ENCODE assay signal across 21 cellular contexts in the genomic region with DNA sequence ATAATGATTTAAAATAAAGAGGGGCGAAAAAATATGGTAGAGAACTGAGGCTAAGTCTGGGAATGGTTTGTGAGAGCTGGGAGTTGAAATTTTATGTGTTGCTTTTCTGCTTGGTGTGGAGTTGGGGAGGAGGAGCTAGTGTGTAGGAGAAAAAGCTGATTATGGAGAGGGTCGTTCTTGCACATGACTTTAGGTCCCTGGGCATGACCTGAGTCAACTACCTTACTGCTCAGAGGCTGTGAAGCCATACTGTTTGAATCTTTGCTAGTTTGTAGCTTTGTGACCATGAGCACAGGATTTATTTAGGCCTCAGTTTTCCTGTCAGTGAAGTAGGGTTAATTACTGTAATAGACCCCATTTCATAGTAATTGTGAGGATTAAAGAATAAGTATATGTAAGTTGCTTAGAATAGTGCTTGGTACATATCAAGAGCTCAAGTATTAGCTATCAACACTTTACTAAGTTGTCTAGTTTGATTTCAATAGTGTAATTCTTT.
DNase-seq lines count a peak whose midpoint lies in the region; ATAC-seq, FAIRE-seq and TF ChIP-seq lines count a peak whose summit lies in the region.
"Had no signal": no experiment of that assay in that cellular context is flagged by ENCODE, and none has a peak within 500 bp of the region (broad histone marks: within the 10 kb centered on the region; RNA-seq: fewer than 3 reads in every experiment).

No MANE protein-coding gene starts in this region.

- H2BK20ac ChIP-seq in H1 (ENCODE audit: low read length) = no peak overlapping the region

- H3K4ac ChIP-seq in H1 (replicated peaks; ENCODE audit: insufficient read length, low read depth, low read length) = no peak overlapping the region
- H3K4ac ChIP-seq in mesendoderm (ENCODE audit: low read depth, low read length) = no peak overlapping the region

- H3K27ac Mint-ChIP-seq in CD4-positive, alpha-beta memory T cell = peak overlapping the region in 6 of 7 donors; percentile 7 to 78 (median 52)
- H3K27ac Mint-ChIP-seq: T-helper 2 cell treated with Interferon-gamma antibody and Interleukin-4, amounts not matched to agents 5 μg/mL and 100 μg/mL, for 36 hours had no signal

- H2AK5ac ChIP-seq in H1 (ENCODE audit: low read depth, low read length) (no peak overlapping the region; the same call in 1 of the 2 replicates), mesendoderm (ENCODE audit: low read length) (no peak overlapping the region)

- H3K4me1 ChIP-seq in CD4-positive, alpha-beta memory T cell (ENCODE audit: insufficient read depth, low read length) = peaks cover 40% of the 10 kb centered on the region
- H3K4me1 ChIP-seq in HUES48 (ENCODE audit: control insufficient read depth, insufficient read depth, low read length) (peaks cover 22% of the 10 kb centered on the region), H1 (replicated peaks in 1 of 4; ENCODE audit: control insufficient read depth in 3 of 4, insufficient read depth in 4 of 4, low read length in 3 of 4) (peaks cover 0 to 3% (median 2%) of the 10 kb centered on the region in 4 experiments; a peak in 1 of 7 replicates), mesendoderm (ENCODE audit: control insufficient read depth, low read depth, low read length) (no peaks in the 10 kb centered on the region)

- no peak for TF ChIP-seq EP300 in H1 (IDR thresholded peaks at IDR 0.05; ENCODE audit: borderline replicate concordance in 1 of 2, low read depth in 2 of 2, low read length in 2 of 2)

- ATAC-seq in HG03045 (IDR thresholded peaks at IDR 0.05; ENCODE audit: unreplicated experiment) (no peak), GM18517 (IDR thresholded peaks at IDR 0.05; ENCODE audit: unreplicated experiment) (no peak)
- ATAC-seq: heart right ventricle, left colon had no signal

- no peaks in the 10 kb centered on the region for H3K27me3 ChIP-seq in CD4-positive, alpha-beta memory T cell (ENCODE audit: insufficient read depth, low read length)
- no peaks in the 10 kb centered on the region for H3K27me3 ChIP-seq in HUES48 (ENCODE audit: control insufficient read depth, insufficient read depth, low read length)
- H3K27me3 ChIP-seq in H1 (replicated peaks in 1 of 4; ENCODE audit: control insufficient read depth in 3 of 4, extremely low read depth in 1 of 4, insufficient read depth in 3 of 4, low read length in 3 of 4) = no peaks in the 10 kb centered on the region
- H3K27me3 ChIP-seq in mesendoderm (ENCODE audit: insufficient read depth, low read length, poor library complexity) = no peaks in the 10 kb centered on the region
- H3K27me3 ChIP-seq: heart right ventricle, sigmoid colon had no signal

- POLR2A ChIA-PET in CD4-positive, alpha-beta memory T cell (lab: Charles Lee; ENCODE audit: partially characterized antibody) = no interaction called here
- POLR2A ChIA-PET in H1 (lab: Charles Lee; ENCODE audit: partially characterized antibody) = interaction anchor here (0.7 to 2.8 kb wide), 8 partner anchors 13 to 79 kb away, joined by 3 to 11 read pairs (median 4); partner anchors contain the start of gene KDM6A

- CTCF ChIA-PET in CD4-positive, alpha-beta memory T cell (lab: Charles Lee; ENCODE audit: partially characterized antibody) = no interaction called here
- CTCF ChIA-PET in H1 (lab: Charles Lee; ENCODE audit: partially characterized antibody) = no interaction called here

- H3K79me1 ChIP-seq in H1 (ENCODE audit: low read depth, low read length) = no peaks in the 10 kb centered on the region
- H3K79me1 ChIP-seq in mesendoderm (ENCODE audit: low read length) = no peaks in the 10 kb centered on the region

- no peak overlapping the region for H3K27ac ChIP-seq in CD4-positive, alpha-beta memory T cell (ENCODE audit: low read depth, low read length)
- H3K27ac ChIP-seq in HUES48 (ENCODE audit: low read depth, low read length) (peak overlapping the region; percentile 92), H1 (ENCODE audit: low read depth, low read length) (peak overlapping the region; percentile 89), mesendoderm (ENCODE audit: low read depth, low read length) (no peak overlapping the region)
- H3K27ac ChIP-seq: sigmoid colon had no signal

- H3K79me2 ChIP-seq in H1 (ENCODE audit: control insufficient read depth in 1 of 2, insufficient read depth in 2 of 2, low read length in 2 of 2) (peaks cover 27 to 94% of the 10 kb centered on the region in 2 experiments), mesendoderm (ENCODE audit: control insufficient read depth, insufficient read depth, low read length) (peaks cover 49% of the 10 kb centered on the region)

- H2BK5ac ChIP-seq in H1 (ENCODE audit: low read depth, low read length) (peak overlapping the region; percentile 55; the same call in 1 of the 2 replicates), mesendoderm (ENCODE audit: low read length) (peak overlapping the region; percentile 45)

- H3K4me3 Mint-ChIP-seq in CD4-positive, alpha-beta memory T cell = peak overlapping the region in 3 of 8 donors; percentile 21 to 54 (median 33)
- H3K4me3 Mint-ChIP-seq: T-helper 2 cell treated with Interferon-gamma antibody and Interleukin-4, amounts not matched to agents 5 μg/mL and 100 μg/mL, for 36 hours had no signal

- no peaks in the 10 kb centered on the region for H3K36me3 Mint-ChIP-seq in CD4-positive, alpha-beta memory T cell

- H3K9ac ChIP-seq in HUES48 (ENCODE audit: low read depth, low read length) (peak overlapping the region; percentile 98), H1 (replicated peaks in 1 of 4; ENCODE audit: extremely low read depth in 1 of 4, low read depth in 3 of 4, low read length in 3 of 4) (peak overlapping the region; percentile 56 to 94 (median 76)), mesendoderm (ENCODE audit: low read length) (peak overlapping the region; percentile 74)

- H4K91ac ChIP-seq in H1 (replicated peaks; ENCODE audit: insufficient read length, low read length) = peak overlapping the region; percentile 65

- no peaks in the 10 kb centered on the region for H3K9me3 ChIP-seq in CD4-positive, alpha-beta memory T cell (ENCODE audit: control insufficient read depth in 1 of 2, low read length in 2 of 2)
- H3K9me3 ChIP-seq in HUES48 (ENCODE audit: control insufficient read depth, insufficient read depth, low read length) (peaks cover 9% of the 10 kb centered on the region), H1 (ENCODE audit: insufficient read depth in 2 of 2, low read depth in 1 of 2, low read length in 1 of 2) (no peaks in the 10 kb centered on the region)
- H3K9me3 ChIP-seq: sigmoid colon had no signal

- TF ChIP-seq CTCF in H1 (IDR thresholded peaks at IDR 0.05; ENCODE audit: control extremely low read depth in 1 of 3, insufficient read depth in 1 of 3, low read depth in 1 of 3, low read length in 3 of 3) (no peak), D721Med (IDR thresholded peaks at IDR 0.05; ENCODE audit: insufficient read depth, missing control alignments) (no peak)

- H3K4me2 ChIP-seq in H1 (ENCODE audit: insufficient read depth in 1 of 2, low read depth in 2 of 2, low read length in 2 of 2) (peak overlapping the region; percentile 62 to 74), mesendoderm (ENCODE audit: low read length) (peak overlapping the region; percentile 31)

- H3K27me3 Mint-ChIP-seq in CD4-positive, alpha-beta memory T cell = no peaks in the 10 kb centered on the region
- H3K27me3 Mint-ChIP-seq: IgD-negative memory B cell had no signal

- no peak for TF ChIP-seq RAD21 in H1 (IDR thresholded peaks at IDR 0.05 in 1 of 2, conservative IDR thresholded peaks at IDR 0.05 in 1 of 2; ENCODE audit: low read depth in 2 of 2, low read length in 2 of 2)

- peaks cover 0 to 9% of the 10 kb centered on the region in 2 experiments for H4K20me1 ChIP-seq in H1 (replicated peaks in 1 of 2; ENCODE audit: control insufficient read depth in 1 of 2, insufficient read depth in 2 of 2, low read length in 2 of 2)

- H2BK120ac ChIP-seq in H1 (replicated peaks; ENCODE audit: low read depth, low read length) = no peak overlapping the region
- H2BK120ac ChIP-seq in mesendoderm (ENCODE audit: low read depth, low read length) = no peak overlapping the region

- H3K4me1 Mint-ChIP-seq in CD4-positive, alpha-beta memory T cell = peaks cover 44 to 82% (median 60%) of the 10 kb centered on the region in 4 donors

- no peaks in the 10 kb centered on the region for H3K9me3 Mint-ChIP-seq in CD4-positive, alpha-beta memory T cell
- H3K9me3 Mint-ChIP-seq: IgD-negative memory B cell; T-helper 2 cell treated with Interferon-gamma antibody and Interleukin-4, amounts not matched to agents 5 μg/mL and 100 μg/mL, for 36 hours had no signal

- H3K36me3 ChIP-seq in CD4-positive, alpha-beta memory T cell (ENCODE audit: insufficient read depth, low read length) = no peaks in the 10 kb centered on the region
- H3K36me3 ChIP-seq in HUES48 (ENCODE audit: control insufficient read depth, insufficient read depth, low read length) (0 out of 2 replicates have a peak, but pooled peaks cover 9% of the 10 kb centered on the region), H1 (ENCODE audit: control insufficient read depth in 2 of 4, insufficient read depth in 4 of 4, low read length in 3 of 4) (no peaks in the 10 kb centered on the region), mesendoderm (ENCODE audit: control insufficient read depth, insufficient read depth, low read length) (no peaks in the 10 kb centered on the region)
- H3K36me3 ChIP-seq: heart right ventricle, sigmoid colon had no signal

- no peak overlapping the region for H3K4me3 ChIP-seq in CD4-positive, alpha-beta memory T cell (ENCODE audit: low read length in 2 of 2)
- H3K4me3 ChIP-seq in HUES48 (ENCODE audit: low read depth, low read length) (peak overlapping the region; percentile 78), H1 (ENCODE audit: extremely low read depth in 1 of 4, insufficient read depth in 2 of 4, low read depth in 3 of 4, low read length in 4 of 4) (peak overlapping the region; percentile 42 to 83 (median 54)), mesendoderm (ENCODE audit: low read length) (peak overlapping the region; percentile 65)
- H3K4me3 ChIP-seq: heart right ventricle, sigmoid colon had no signal

- intact Hi-C loops in CD4-positive, alpha-beta memory T cell (cut with micrococcal nuclease) = no loop called here

- H2BK12ac ChIP-seq in H1 (ENCODE audit: low read depth, low read length) = no peak overlapping the region; the same call in 1 of the 2 replicates

- H3K14ac ChIP-seq in H1 (ENCODE audit: insufficient read length) = no peak overlapping the region

- H3K56ac ChIP-seq in H1 (replicated peaks; ENCODE audit: insufficient read length, low read depth, low read length) = peak overlapping the region; percentile 77
- H3K56ac ChIP-seq in mesendoderm (ENCODE audit: low read length) = peak overlapping the region; percentile 88

- peak; percentile 33 to 63 for TF ChIP-seq POLR2A in H1 (IDR thresholded peaks at IDR 0.05; ENCODE audit: control extremely low read depth in 1 of 2, low read depth in 2 of 2, low read length in 2 of 2)

- peaks cover 2% of the 10 kb centered on the region; the same call in 1 of the 2 replicates for H3K23me2 ChIP-seq in H1 (ENCODE audit: low read depth, low read length)

- H2AFZ ChIP-seq in H1 (ENCODE audit: low read length) = no peak overlapping the region

- H3K18ac ChIP-seq in H1 (ENCODE audit: extremely low read depth, low read length) (peak overlapping the region; percentile 9; the same call in 1 of the 2 replicates), mesendoderm (ENCODE audit: low read length) (peak overlapping the region; percentile 60)

- peak; percentile 28 for FAIRE-seq in H1 (lab: Jason Lieb, UNC)
- FAIRE-seq in D721Med (lab: Jason Lieb, UNC) = no peak
- FAIRE-seq: bronchial epithelial cell, G401.6 had no signal

- H4K8ac ChIP-seq in H1 (ENCODE audit: extremely low read depth, insufficient read depth, low read length) = no peak overlapping the region
- H4K8ac ChIP-seq in mesendoderm (ENCODE audit: low read depth, low read length) = no peak overlapping the region

- H2BK15ac ChIP-seq in H1 (ENCODE audit: low read length) (no peak overlapping the region), mesendoderm (replicated peaks; ENCODE audit: low read depth) (no peak overlapping the region)

- H4K5ac ChIP-seq in H1 (ENCODE audit: insufficient read length, low read depth, low read length) (no peak overlapping the region), mesendoderm (ENCODE audit: low read length) (no peak overlapping the region)

- H3K23ac ChIP-seq in H1 (ENCODE audit: insufficient read length) = no peak overlapping the region
- H3K23ac ChIP-seq in mesendoderm (ENCODE audit: low read length) = no peak overlapping the region

- WGBS in H1 (ENCODE audit: extremely low coverage in 1 of 2, insufficient coverage in 1 of 2, insufficient read length in 1 of 2, insufficient replicate concordance in 2 of 2, low coverage in 1 of 2, low lambda C conversion rate in 2 of 2, missing lambda C conversion rate in 1 of 2), 2 experiments = 0% methylated on average over 2 of the region's 2 CpGs; no CpG with 5 or more reads in 1 of the 2 experiments
- WGBS in mesendoderm (ENCODE audit: extremely low coverage, insufficient coverage, low lambda C conversion rate) = no CpG with 5 or more reads among the region's 2 CpGs

- no peak for DNase-seq in CD4-positive, alpha-beta memory T cell
- DNase-seq in H1 (ENCODE audit: low read depth in 1 of 2, low spot score in 2 of 2) (no peak), mesendoderm (no peak), SKM-1 treated with dmso at 0.1 percent for 144 hours (lab: John Stamatoyannopoulos, UW; ENCODE audit: unreplicated experiment) (no peak), D721Med (ENCODE audit: insufficient read length, low spot score) (no peak)
- DNase-seq: activated CD8-positive, alpha-beta memory T cell treated with anti-CD3 and anti-CD28 coated beads, Interleukin-2, amount 50 U/mL, for 4 hours; activated naive CD4-positive, alpha-beta T cell treated with anti-CD3 and anti-CD28 coated beads, Interleukin-2, amount 50 U/mL, for 16 hours; heart right ventricle; left colon; NCI-H187 treated with DMSO at 0.1 percent for 48 hours; NCI-H446 treated with DMSO at 0.1 percent for 48 hours; SHP77; sigmoid colon; substantia nigra had no signal

Comparison
In these comparisons a context has a peak if more than half of its experiments do, and no peak if none do; other contexts are left out.
1. H3K27ac ChIP-seq: peak in HUES48 (single experiment) and H1 (single experiment); none in CD4-positive, alpha-beta memory T cell (single experiment) and mesendoderm (single experiment).
2. H3K4me3 ChIP-seq: peak in HUES48 (single experiment), H1 (4 of 4) and mesendoderm (single experiment); none in CD4-positive, alpha-beta memory T cell (0 of 2).
3. Peak in every context shown above with its lines, with median percentiles within 50 percentile points of each other: H3K9ac ChIP-seq.